In genomic region chr9:77457916-77458592, GRCh38 we compare ENCODE assay signal across 9 cellular contexts.
DNase-seq lines count a peak whose midpoint lies in the region; ATAC-seq, FAIRE-seq and TF ChIP-seq lines count a peak whose summit lies in the region.
"Had no signal": no experiment of that assay in that cellular context is flagged by ENCODE, and none has a peak within 500 bp of the region (broad histone marks: within the 10 kb centered on the region; RNA-seq: fewer than 3 reads in every experiment).

No MANE protein-coding gene starts in this region.

- intact Hi-C loops in ovary (cut with DNase I) = loop anchor here in 2 of 4 donors (5.0 to 10.0 kb wide), 2 partner anchors 189 to 297 kb away; partner anchors contain the start of gene GNA14 (in 1 of the 2)

- no peak for FAIRE-seq in RCC 7860 (lab: Jason Lieb, UNC)
- no peak for FAIRE-seq in urothelium cell line (lab: Jason Lieb, UNC)
- FAIRE-seq: frontal cortex had no signal

- no peak for TF ChIP-seq EP300 in ovary (IDR thresholded peaks at IDR 0.05)

- peak overlapping the region in 1 of 2 donors; percentile 30 for H3K27ac ChIP-seq in ovary

- no peaks in the 10 kb centered on the region for H3K36me3 ChIP-seq in ovary

- TF ChIP-seq POLR2A in ovary (IDR thresholded peaks at IDR 0.05) = no peak

- 46 to 58% (median 55%) methylated on average over 15 of the region's 15 CpGs for whole genome bisulfite sequencing in ovary, 3 donors

- peaks cover 5% of the 10 kb centered on the region for H3K4me1 ChIP-seq in ovary (ENCODE audit: insufficient read depth)

- no peaks in the 10 kb centered on the region for H3K9me3 ChIP-seq in ovary

- peak; percentile 96 for TF ChIP-seq CTCF in fibroblast of villous mesenchyme (IDR thresholded peaks at IDR 0.05; ENCODE audit: insufficient read depth, low read depth, low read length)
- peak; percentile 67 to 76 (median 74) for TF ChIP-seq CTCF in ovary (IDR thresholded peaks at IDR 0.05)

- no peak overlapping the region for H3K4me3 ChIP-seq in fibroblast of villous mesenchyme (ENCODE audit: low read depth, low read length)
- H3K4me3 ChIP-seq in ovary = no peak overlapping the region

- H3K27me3 ChIP-seq in ovary = no peaks in the 10 kb centered on the region

- peak; percentile 81 for DNase-seq in ELF-1 (ENCODE audit: low read depth, low spot score)
- DNase-seq in HuH-7 (ENCODE audit: low spot score) = peak; percentile 58
- peak; percentile 54 for DNase-seq in RCC 7860 (ENCODE audit: low spot score)
- peak; percentile 14 for DNase-seq in activated T-helper 1 cell treated with Interleukin-2 at 50 U/mL for 16 hours (ENCODE audit: low read depth)
- DNase-seq in fibroblast of villous mesenchyme (ENCODE audit: low read depth) = peak; percentile 79
- DNase-seq in ovary = peak; percentile 55 to 71 (median 64)
- peak; percentile 68 for DNase-seq in urothelium cell line (ENCODE audit: low spot score)

- peak; percentile 83 for ATAC-seq in GM21529 (IDR thresholded peaks at IDR 0.05; ENCODE audit: unreplicated experiment)

Comparison
In these comparisons a context has a peak if more than half of its experiments do, and no peak if none do; other contexts are left out.
1. DNase-seq: peak in every context shown above with its lines; median percentile 81 in ELF-1; 79 in fibroblast of villous mesenchyme; 68 in urothelium cell line; 64 in ovary; 58 in HuH-7; 54 in RCC 7860; 14 in activated T-helper 1 cell treated with Interleukin-2 at 50 U/mL for 16 hours.